Comparison of ENCODE assay signal across 8 cellular contexts in genomic region chr1:167554028-167554779, GRCh38.
A peak's percentile ranks its signal among the peaks of the same experiment; 100 is the strongest.
DNase-seq lines count a peak whose midpoint lies in the region; ATAC-seq and TF ChIP-seq lines count a peak whose summit lies in the region.

No MANE protein-coding gene starts in this region.

- ATAC-seq in GM21723 (IDR thresholded peaks at IDR 0.05; ENCODE audit: unreplicated experiment), result peak; percentile 24
- ATAC-seq in HG03108 (IDR thresholded peaks at IDR 0.05; ENCODE audit: unreplicated experiment), result no peak

- peaks cover 26% of the 10 kb centered on the region for H3K4me1 Mint-ChIP-seq in nephron progenitor cell

- DNase-seq in NB4 (ENCODE audit: low read depth) (peak; percentile 45), choroid plexus epithelial cell (ENCODE audit: low read depth) (no peak), nephron progenitor cell (peak; percentile 14), GM19240 (ENCODE audit: insufficient read length, low spot score) (no peak)
- no peak for DNase-seq in effector CD8-positive, alpha-beta T cell (lab: John Stamatoyannopoulos, UW)

- no peaks in the 10 kb centered on the region for H3K9me3 Mint-ChIP-seq in nephron progenitor cell

- TF ChIP-seq CTCF in NB4 (IDR thresholded peaks at IDR 0.05; ENCODE audit: low read depth, low read length) (no peak), choroid plexus epithelial cell (conservative IDR thresholded peaks at IDR 0.05; ENCODE audit: low read depth, low read length) (no peak), nephron progenitor cell (IDR thresholded peaks at IDR 0.05) (no peak)

- no peak for TF ChIP-seq POLR2A in NB4 (IDR thresholded peaks at IDR 0.05; ENCODE audit: extremely low read depth, insufficient read length)

- H3K27ac Mint-ChIP-seq in nephron progenitor cell, result no peak overlapping the region

- H3K27me3 Mint-ChIP-seq in nephron progenitor cell (ENCODE audit: low read depth, poor library complexity), result peaks cover 17% of the 10 kb centered on the region

- H3K4me3 ChIP-seq in GM08714 (ENCODE audit: low read length) (peak overlapping the region; percentile 67), NB4 (ENCODE audit: low read depth, low read length) (peak overlapping the region; percentile 80), choroid plexus epithelial cell (ENCODE audit: low read depth, low read length) (peak overlapping the region; percentile 67)

- H3K4me3 Mint-ChIP-seq in nephron progenitor cell, result peak overlapping the region; percentile 84

- no peaks in the 10 kb centered on the region for H3K36me3 Mint-ChIP-seq in nephron progenitor cell (ENCODE audit: low read depth)

Comparison
In these comparisons a context has a peak if more than half of its experiments do, and no peak if none do; other contexts are left out.
1. DNase-seq: peak in NB4 (single experiment) and nephron progenitor cell (single experiment); none in choroid plexus epithelial cell (single experiment), effector CD8-positive, alpha-beta T cell (single experiment) and GM19240 (single experiment).
2. Peak in every context shown above with its lines, with median percentiles within 50 percentile points of each other: H3K4me3 ChIP-seq.